29 cellular contexts compared by ENCODE assay signal in genomic region chr9:14063799-14064198, GRCh38.
"Had no signal": no experiment of that assay in that cellular context is flagged by ENCODE, and none has a peak within 500 bp of the region (broad histone marks: within the 10 kb centered on the region; RNA-seq: fewer than 3 reads in every experiment).

No MANE protein-coding gene starts in this region.

- DNase-seq: activated B cell treated with CpG ODN at 0.5 μM for 24 hours; activated CD4-positive, alpha-beta T cell treated with anti-CD3 and anti-CD28 coated beads for 48 hours; activated CD4-positive, alpha-beta T cell treated with anti-CD3 and anti-CD28 coated beads, Interleukin-2, amount 50 U/mL, for 1 hour; activated CD4-positive, alpha-beta T cell treated with anti-CD3 and anti-CD28 coated beads, Interleukin-2, amount 50 U/mL, for 48 hours; activated effector memory CD4-positive, alpha-beta T cell treated with Interleukin-2 at 50 U/mL for 16 hours; activated gamma-delta T cell treated with Interleukin-2 at 50 U/mL for 16 hours; activated naive CD4-positive, alpha-beta T cell treated with anti-CD3 and anti-CD28 coated beads, Interleukin-2, amount 50 U/mL, for 16 hours; activated naive CD4-positive, alpha-beta T cell treated with Interleukin-2 at 50 U/mL for 16 hours; activated T-cell treated with anti-CD3 and anti-CD28 coated beads, Interleukin-2, amount 50 U/mL, for 4 hours; amniotic stem cell; anterior cingulate cortex; brain microvascular endothelial cell; dorsolateral prefrontal cortex; effector memory CD4-positive, alpha-beta T cell; endodermal cell; foreskin fibroblast; head of caudate nucleus; T-helper 1 cell; T-helper 17 cell; T1000; WERI-Rb-1 had no signal

- ATAC-seq: activated CD4-positive, CD25-positive, alpha-beta regulatory T cell treated with anti-CD3 and anti-CD28 coated beads, Interleukin-2, amount 50 U/mL, for 24 hours; activated T-cell treated with anti-CD3 and anti-CD28 coated beads, Interleukin-2, amount 50 U/mL, for 4 hours; activated T-helper 17 cell treated with anti-CD3 and anti-CD28 coated beads, Interleukin-2, amount 50 U/mL, for 72 hours; esophagus mucosa; T-helper 17 cell had no signal

- H3K27ac Mint-ChIP-seq: activated B cell treated with CpG ODN at 0.5 μM for 24 hours; activated naive CD8-positive, alpha-beta T cell; activated T-helper 17 cell treated with anti-CD3 and anti-CD28 coated beads, Interleukin-2, amount 50 U/mL, for 72 hours; dendritic cell treated with granulocyte-macrophage colony-stimulating factor and Interleukin-4, amounts not matched to agents 40 ng/mL and 50 ng/mL, for 4 days; endodermal cell; T-helper 17 cell; T-helper 2 cell treated with Interferon-gamma antibody and Interleukin-4, amounts not matched to agents 5 μg/mL and 100 μg/mL, for 36 hours had no signal

- H3K27ac ChIP-seq: brain microvascular endothelial cell, coronary artery, dorsolateral prefrontal cortex, WERI-Rb-1 had no signal

- H3K36me3 Mint-ChIP-seq: activated naive CD8-positive, alpha-beta T cell had no signal

- H3K27me3 ChIP-seq: brain microvascular endothelial cell, dorsolateral prefrontal cortex had no signal

- H3K4me3 Mint-ChIP-seq: activated B cell treated with CpG ODN at 0.5 μM for 24 hours; activated naive CD8-positive, alpha-beta T cell; activated T-cell treated with anti-CD3 and anti-CD28 coated beads, Interleukin-2, amount 50 U/mL, for 4 hours; activated T-helper 17 cell treated with anti-CD3 and anti-CD28 coated beads, Interleukin-2, amount 50 U/mL, for 72 hours; central memory CD8-positive, alpha-beta T cell; dendritic cell treated with granulocyte-macrophage colony-stimulating factor and Interleukin-4, amounts not matched to agents 40 ng/mL and 50 ng/mL, for 4 days; endodermal cell; T-helper 17 cell; T-helper 2 cell treated with Interferon-gamma antibody and Interleukin-4, amounts not matched to agents 5 μg/mL and 100 μg/mL, for 36 hours had no signal

- H3K36me3 ChIP-seq: brain microvascular endothelial cell, WERI-Rb-1 had no signal

- H3K4me1 Mint-ChIP-seq: activated B cell treated with CpG ODN at 0.5 μM for 24 hours; activated T-helper 17 cell treated with anti-CD3 and anti-CD28 coated beads, Interleukin-2, amount 50 U/mL, for 72 hours; central memory CD8-positive, alpha-beta T cell; endodermal cell; T-helper 17 cell had no signal

- H3K9me3 Mint-ChIP-seq: activated B cell treated with CpG ODN at 0.5 μM for 24 hours; activated T-helper 17 cell treated with anti-CD3 and anti-CD28 coated beads, Interleukin-2, amount 50 U/mL, for 72 hours; central memory CD8-positive, alpha-beta T cell; endodermal cell; T-helper 2 cell treated with Interferon-gamma antibody and Interleukin-4, amounts not matched to agents 5 μg/mL and 100 μg/mL, for 36 hours had no signal

- H3K27me3 Mint-ChIP-seq: activated B cell treated with CpG ODN at 0.5 μM for 24 hours; activated naive CD8-positive, alpha-beta T cell; central memory CD8-positive, alpha-beta T cell; dendritic cell treated with granulocyte-macrophage colony-stimulating factor and Interleukin-4, amounts not matched to agents 40 ng/mL and 50 ng/mL, for 4 days; T-helper 17 cell had no signal

- H3K4me3 ChIP-seq: coronary artery, dorsolateral prefrontal cortex had no signal
